25 cellular contexts compared by ENCODE assay signal in genomic region chr9:91481971-91482370, GRCh38.
"Had no signal": no experiment of that assay in that cellular context is flagged by ENCODE, and none has a peak within 500 bp of the region (broad histone marks: within the 10 kb centered on the region; RNA-seq: fewer than 3 reads in every experiment).

No MANE protein-coding gene starts in this region.

- H3K36me3 ChIP-seq: breast epithelium, gastroesophageal sphincter, lower lobe of right lung, neural progenitor cell, tibial nerve had no signal

- H3K4me2 ChIP-seq: neural progenitor cell had no signal

- DNase-seq: activated CD4-positive, alpha-beta memory T cell treated with anti-CD3 and anti-CD28 coated beads for 36 hours; activated CD4-positive, alpha-beta T cell treated with anti-CD3 and anti-CD28 coated beads for 36 hours; activated CD4-positive, CD25-positive, alpha-beta regulatory T cell; activated CD8-positive, alpha-beta memory T cell treated with anti-CD3 and anti-CD28 coated beads, Interleukin-2, amount 50 U/mL, for 48 hours; activated gamma-delta T cell treated with Interleukin-2 at 50 U/mL for 16 hours; activated naive CD4-positive, alpha-beta T cell treated with anti-CD3 and anti-CD28 coated beads, Interleukin-2, amount 50 U/mL, for 16 hours; activated T-cell treated with anti-CD3 and anti-CD28 coated beads, Interleukin-2, amount 50 U/mL, for 24 hours; cerebellar nuclear complex; cortex of kidney; effector memory CD8-positive, alpha-beta T cell; hippocampal formation; left colon; lower lobe of right lung; mesendoderm; natural killer cell; occipital lobe; posterior cingulate gyrus; right cardiac atrium; stimulated activated CD4-positive, alpha-beta T cell treated with anti-CD3 and anti-CD28 coated beads, Interleukin-2, amount 100 ng/mL, for 48 hours; stimulated activated naive CD4-positive, alpha-beta T cell treated with Interleukin-2 at 50 U/mL for 16 hours had no signal

- H3K27me3 ChIP-seq: breast epithelium, gastroesophageal sphincter, neural progenitor cell, tibial nerve had no signal

- H3K36me3 Mint-ChIP-seq: activated CD4-positive, alpha-beta memory T cell treated with anti-CD3 and anti-CD28 coated beads for 36 hours; natural killer cell; neural progenitor cell had no signal

- ATAC-seq: activated CD4-positive, alpha-beta T cell treated with anti-CD3 and anti-CD28 coated beads for 36 hours; activated T-helper 17 cell treated with anti-CD3 and anti-CD28 coated beads, Interleukin-2, amount 50 U/mL, for 72 hours; effector memory CD8-positive, alpha-beta T cell; gastroesophageal sphincter; left colon had no signal

- H3K4me3 Mint-ChIP-seq: activated CD4-positive, alpha-beta memory T cell treated with anti-CD3 and anti-CD28 coated beads for 36 hours; activated CD4-positive, alpha-beta T cell treated with anti-CD3 and anti-CD28 coated beads for 36 hours; activated T-cell treated with anti-CD3 and anti-CD28 coated beads, Interleukin-2, amount 50 U/mL, for 24 hours; activated T-helper 17 cell treated with anti-CD3 and anti-CD28 coated beads, Interleukin-2, amount 50 U/mL, for 72 hours; effector memory CD8-positive, alpha-beta T cell; natural killer cell; neural progenitor cell had no signal

- H3K4me3 ChIP-seq: breast epithelium, gastroesophageal sphincter, lower lobe of right lung, neural progenitor cell, tibial nerve had no signal

- H2AFZ ChIP-seq: neural progenitor cell had no signal

- H3K27ac ChIP-seq: lower lobe of right lung, neural progenitor cell had no signal

- H3K9ac ChIP-seq: neural progenitor cell had no signal

- H3K4me1 Mint-ChIP-seq: activated CD4-positive, alpha-beta T cell treated with anti-CD3 and anti-CD28 coated beads for 36 hours; activated T-helper 17 cell treated with anti-CD3 and anti-CD28 coated beads, Interleukin-2, amount 50 U/mL, for 72 hours had no signal

- H3K9me3 ChIP-seq: breast epithelium, gastroesophageal sphincter, lower lobe of right lung, tibial nerve had no signal

- H3K9me3 Mint-ChIP-seq: activated CD4-positive, alpha-beta memory T cell treated with anti-CD3 and anti-CD28 coated beads for 36 hours; activated T-cell treated with anti-CD3 and anti-CD28 coated beads, Interleukin-2, amount 50 U/mL, for 24 hours; activated T-helper 17 cell treated with anti-CD3 and anti-CD28 coated beads, Interleukin-2, amount 50 U/mL, for 72 hours; effector memory CD8-positive, alpha-beta T cell; natural killer cell; neural progenitor cell had no signal

- H3K4me1 ChIP-seq: breast epithelium, lower lobe of right lung had no signal
